ENCODE assay signal across 13 cellular contexts in the genomic region with DNA sequence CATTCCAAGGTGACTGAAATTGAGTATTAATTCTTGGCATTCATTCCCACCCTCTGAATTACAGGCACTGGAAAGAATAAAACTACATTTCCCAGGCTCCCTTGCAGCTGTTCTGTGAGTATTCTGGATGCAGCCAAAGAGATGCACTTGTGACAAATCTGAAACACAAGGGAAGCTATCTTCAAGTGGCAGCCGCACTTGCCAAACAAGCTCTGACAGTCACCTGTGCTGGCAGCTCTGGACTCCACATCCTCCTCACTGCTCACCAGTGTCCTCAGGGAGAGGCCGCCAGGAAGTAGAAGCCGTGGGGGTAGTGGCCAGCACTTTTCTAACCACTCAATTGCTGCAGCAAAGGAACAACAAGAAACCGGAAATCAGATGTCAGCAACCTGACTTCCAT.
DNase-seq lines count a peak whose midpoint lies in the region; ATAC-seq, FAIRE-seq and TF ChIP-seq lines count a peak whose summit lies in the region.
"Had no signal": no experiment of that assay in that cellular context is flagged by ENCODE, and none has a peak within 500 bp of the region (broad histone marks: within the 10 kb centered on the region; RNA-seq: fewer than 3 reads in every experiment).

No MANE protein-coding gene starts in this region.

- H2AFZ ChIP-seq in HepG2 (ENCODE audit: low read length): no peak overlapping the region

- no peaks in the 10 kb centered on the region; a peak in 2 of 5 replicates for H3K27me3 ChIP-seq in HepG2 (ENCODE audit: control insufficient read depth in 1 of 2, insufficient read depth in 2 of 2, low read length in 2 of 2)
- H3K27me3 ChIP-seq: BLaER1 had no signal

- H3K9ac ChIP-seq in HepG2 (ENCODE audit: insufficient read depth, low read depth, low read length): no peak overlapping the region
- H3K9ac ChIP-seq: BLaER1 had no signal

- no TSS peak for BruUV-seq in HepG2 (replicated peaks; lab: Mats Ljungman, UMichigan)

- H3K27ac ChIP-seq in HepG2 (ENCODE audit: extremely low read length, insufficient read depth, low read length): no peak overlapping the region
- H3K27ac ChIP-seq in RWPE1: no peak overlapping the region
- H3K27ac ChIP-seq: BLaER1 had no signal

- in situ Hi-C loops in HepG2 (cut with HindIII; ENCODE audit: extremely low pct_ligation_motif_present, low pct_unique_long_range_greater_than_20kb): no loop called here

- peaks cover 32% of the 10 kb centered on the region for H3K4me1 Mint-ChIP-seq in WTC11
- H3K4me1 Mint-ChIP-seq: activated naive CD4-positive, alpha-beta T cell treated with anti-CD3 and anti-CD28 coated beads, Interleukin-2, amount 50 U/mL, for 24 hours; central memory CD8-positive, alpha-beta T cell had no signal

- no peaks in the 10 kb centered on the region for H3K9me3 Mint-ChIP-seq in WTC11
- H3K9me3 Mint-ChIP-seq: activated naive CD4-positive, alpha-beta T cell treated with anti-CD3 and anti-CD28 coated beads, Interleukin-2, amount 50 U/mL, for 24 hours had no signal

- CTCF ChIA-PET in WTC11 (lab: Charles Lee) (no interaction called here), HepG2 (lab: Yijun Ruan, JAX; ENCODE audit: low intra/inter-chr PET ratio, low total read pairs) (no interaction called here), RWPE1 (lab: Yijun Ruan, JAX) (interaction anchor here (1.0 kb wide), 1 partner anchor 31 kb away, joined by 3 read pairs; no protein-coding TSS in a partner anchor)

- no peaks in the 10 kb centered on the region for H3K27me3 Mint-ChIP-seq in WTC11 (ENCODE audit: low read depth)
- H3K27me3 Mint-ChIP-seq: central memory CD8-positive, alpha-beta T cell had no signal

- H3K4me3 Mint-ChIP-seq in WTC11: peak overlapping the region; percentile 56
- H3K4me3 Mint-ChIP-seq: activated naive CD4-positive, alpha-beta T cell treated with anti-CD3 and anti-CD28 coated beads, Interleukin-2, amount 50 U/mL, for 24 hours; central memory CD8-positive, alpha-beta T cell had no signal

- peak; percentile 87 for ATAC-seq in WTC11
- ATAC-seq in HepG2: no peak
- no peak for ATAC-seq in GM21825 (IDR thresholded peaks at IDR 0.05; ENCODE audit: unreplicated experiment)

- H3K79me2 ChIP-seq in HepG2 (ENCODE audit: insufficient read depth, low read length): no peaks in the 10 kb centered on the region

- POLR2A ChIA-PET in WTC11 (lab: Charles Lee) (no interaction called here), HepG2 (lab: Yijun Ruan, JAX) (no interaction called here), RWPE1 (lab: Yijun Ruan, JAX; ENCODE audit: low non-redundant PET) (no interaction called here)

- H4K20me1 ChIP-seq in HepG2 (ENCODE audit: insufficient read depth, low read length): no peaks in the 10 kb centered on the region
- H4K20me1 ChIP-seq: BLaER1 had no signal

- WGBS in HepG2 (ENCODE audit: low lambda C conversion rate): 20% methylated on average over 4 of the region's 4 CpGs

- TF ChIP-seq RAD21 in HepG2 (CRISPR knock-in tag; IDR thresholded peaks at IDR 0.05): no peak

- no peak overlapping the region for H3K4me2 ChIP-seq in HepG2 (ENCODE audit: low read depth, low read length)
- H3K4me2 ChIP-seq: BLaER1 had no signal

- TF ChIP-seq EP300 in HepG2 (IDR thresholded peaks at IDR 0.05; ENCODE audit: low read depth in 2 of 2, low read length in 2 of 2) (no peak), HepG2 (CRISPR knock-in tag; IDR thresholded peaks at IDR 0.05; ENCODE audit: borderline replicate concordance) (no peak)

- H3K9me3 ChIP-seq in HepG2 (ENCODE audit: low read length): no peaks in the 10 kb centered on the region
- H3K9me3 ChIP-seq: BLaER1 had no signal

- TF ChIP-seq CTCF in WTC11 (IDR thresholded peaks at IDR 0.05) (no peak), HepG2 (CRISPR knock-in tag; IDR thresholded peaks at IDR 0.05) (no peak), RWPE1 (conservative IDR thresholded peaks at IDR 0.05; ENCODE audit: low read depth) (no peak)

- no peak for FAIRE-seq in HepG2 (lab: Jason Lieb, UNC)
- FAIRE-seq: G401.6, keratinocyte had no signal

- no peaks in the 10 kb centered on the region for H3K36me3 ChIP-seq in HepG2 (replicated peaks in 1 of 2; ENCODE audit: control insufficient read depth in 1 of 2, insufficient read depth in 2 of 2, low read length in 2 of 2)
- H3K36me3 ChIP-seq: BLaER1 had no signal

- H3K27ac Mint-ChIP-seq in WTC11: no peak overlapping the region
- H3K27ac Mint-ChIP-seq: activated naive CD4-positive, alpha-beta T cell treated with anti-CD3 and anti-CD28 coated beads, Interleukin-2, amount 50 U/mL, for 24 hours had no signal

- TF ChIP-seq POLR2A in HepG2 (IDR thresholded peaks at IDR 0.05; ENCODE audit: insufficient read depth in 1 of 2, low read depth in 2 of 2, low read length in 2 of 2): no peak
- no peak for TF ChIP-seq POLR2A in erythroblast (IDR thresholded peaks at IDR 0.05; ENCODE audit: low read length)

- H3K4me3 ChIP-seq in HepG2 (replicated peaks in 1 of 3; ENCODE audit: insufficient read depth in 1 of 3, low read depth in 2 of 3, low read length in 3 of 3): no peak overlapping the region
- H3K4me3 ChIP-seq: BLaER1 had no signal

- no peaks in the 10 kb centered on the region for H3K36me3 Mint-ChIP-seq in WTC11
- H3K36me3 Mint-ChIP-seq: activated naive CD4-positive, alpha-beta T cell treated with anti-CD3 and anti-CD28 coated beads, Interleukin-2, amount 50 U/mL, for 24 hours had no signal

- no peaks in the 10 kb centered on the region for H3K4me1 ChIP-seq in HepG2 (ENCODE audit: insufficient read depth, low read length)

- peak; percentile 26 for DNase-seq in DMS79 (lab: John Stamatoyannopoulos, UW)
- DNase-seq in HT1080 (ENCODE audit: low read depth): peak; percentile 11
- DNase-seq in WTC11 (ENCODE audit: low spot score): no peak
- no peak for DNase-seq in HepG2 (ENCODE audit: low spot score)
- no peak for DNase-seq in NCI-H82 (lab: John Stamatoyannopoulos, UW)
- no peak for DNase-seq in erythroblast (lab: John Stamatoyannopoulos, UW)
- no peak for DNase-seq in RWPE1 (ENCODE audit: low spot score)

- intact Hi-C loops in HepG2 (cut with micrococcal nuclease; ENCODE audit: unreplicated experiment): no loop called here

TF ChIP-seq in WTC11, 78 proteins besides CTCF, POLR2A, EP300 and RAD21 (continues in another document):
- TF ChIP-seq, protein P1, sequence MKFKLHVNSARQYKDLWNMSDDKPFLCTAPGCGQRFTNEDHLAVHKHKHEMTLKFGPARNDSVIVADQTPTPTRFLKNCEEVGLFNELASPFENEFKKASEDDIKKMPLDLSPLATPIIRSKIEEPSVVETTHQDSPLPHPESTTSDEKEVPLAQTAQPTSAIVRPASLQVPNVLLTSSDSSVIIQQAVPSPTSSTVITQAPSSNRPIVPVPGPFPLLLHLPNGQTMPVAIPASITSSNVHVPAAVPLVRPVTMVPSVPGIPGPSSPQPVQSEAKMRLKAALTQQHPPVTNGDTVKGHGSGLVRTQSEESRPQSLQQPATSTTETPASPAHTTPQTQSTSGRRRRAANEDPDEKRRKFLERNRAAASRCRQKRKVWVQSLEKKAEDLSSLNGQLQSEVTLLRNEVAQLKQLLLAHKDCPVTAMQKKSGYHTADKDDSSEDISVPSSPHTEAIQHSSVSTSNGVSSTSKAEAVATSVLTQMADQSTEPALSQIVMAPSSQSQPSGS (CRISPR knock-in tag; IDR thresholded peaks at IDR 0.05; ENCODE audit: borderline replicate concordance, low read depth): no peak
- TF ChIP-seq, protein P2, sequence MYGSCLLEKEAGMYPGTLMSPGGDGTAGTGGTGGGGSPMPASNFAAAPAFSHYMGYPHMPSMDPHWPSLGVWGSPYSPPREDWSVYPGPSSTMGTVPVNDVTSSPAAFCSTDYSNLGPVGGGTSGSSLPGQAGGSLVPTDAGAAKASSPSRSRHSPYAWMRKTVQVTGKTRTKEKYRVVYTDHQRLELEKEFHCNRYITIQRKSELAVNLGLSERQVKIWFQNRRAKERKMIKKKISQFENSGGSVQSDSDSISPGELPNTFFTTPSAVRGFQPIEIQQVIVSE (CRISPR knock-in tag; IDR thresholded peaks at IDR 0.05; ENCODE audit: borderline replicate concordance): no peak
- TF ChIP-seq SMAD4 (CRISPR knock-in tag; IDR thresholded peaks at IDR 0.05) (no peak), ZNF396 (CRISPR knock-in tag; IDR thresholded peaks at IDR 0.05; ENCODE audit: borderline replicate concordance) (no peak)

TF ChIP-seq in HepG2, 621 proteins besides CTCF, POLR2A, EP300 and RAD21 (continues in another document):
- TF ChIP-seq, protein P3, sequence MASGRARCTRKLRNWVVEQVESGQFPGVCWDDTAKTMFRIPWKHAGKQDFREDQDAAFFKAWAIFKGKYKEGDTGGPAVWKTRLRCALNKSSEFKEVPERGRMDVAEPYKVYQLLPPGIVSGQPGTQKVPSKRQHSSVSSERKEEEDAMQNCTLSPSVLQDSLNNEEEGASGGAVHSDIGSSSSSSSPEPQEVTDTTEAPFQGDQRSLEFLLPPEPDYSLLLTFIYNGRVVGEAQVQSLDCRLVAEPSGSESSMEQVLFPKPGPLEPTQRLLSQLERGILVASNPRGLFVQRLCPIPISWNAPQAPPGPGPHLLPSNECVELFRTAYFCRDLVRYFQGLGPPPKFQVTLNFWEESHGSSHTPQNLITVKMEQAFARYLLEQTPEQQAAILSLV (CRISPR knock-in tag; IDR thresholded peaks at IDR 0.05; ENCODE audit: borderline replicate concordance): no peak
- TF ChIP-seq ZNF143 (CRISPR knock-in tag; IDR thresholded peaks at IDR 0.05): peak; percentile 75
- TF ChIP-seq ZNF383 (CRISPR knock-in tag; IDR thresholded peaks at IDR 0.05; ENCODE audit: borderline replicate concordance): no peak
- TF ChIP-seq GATAD1 (CRISPR knock-in tag; IDR thresholded peaks at IDR 0.05): no peak
- no peak for TF ChIP-seq PAF1 (CRISPR knock-in tag; IDR thresholded peaks at IDR 0.05)
- no peak for TF ChIP-seq AKAP8 (CRISPR knock-in tag; IDR thresholded peaks at IDR 0.05)
- TF ChIP-seq ZNF225 (CRISPR knock-in tag; IDR thresholded peaks at IDR 0.05): no peak
- no peak for TF ChIP-seq ZNF17 (CRISPR knock-in tag; IDR thresholded peaks at IDR 0.05)
- TF ChIP-seq ZMYM2 (CRISPR knock-in tag; IDR thresholded peaks at IDR 0.05): no peak

Comparison
In these comparisons a context has a peak if more than half of its experiments do, and no peak if none do; other contexts are left out.
1. DNase-seq: peak in DMS79 (single experiment) and HT1080 (single experiment); none in WTC11 (single experiment), HepG2 (single experiment), NCI-H82 (single experiment), erythroblast (0 of 2) and RWPE1 (single experiment).